ENCODE assay signal across 15 cellular contexts in the genomic region with DNA sequence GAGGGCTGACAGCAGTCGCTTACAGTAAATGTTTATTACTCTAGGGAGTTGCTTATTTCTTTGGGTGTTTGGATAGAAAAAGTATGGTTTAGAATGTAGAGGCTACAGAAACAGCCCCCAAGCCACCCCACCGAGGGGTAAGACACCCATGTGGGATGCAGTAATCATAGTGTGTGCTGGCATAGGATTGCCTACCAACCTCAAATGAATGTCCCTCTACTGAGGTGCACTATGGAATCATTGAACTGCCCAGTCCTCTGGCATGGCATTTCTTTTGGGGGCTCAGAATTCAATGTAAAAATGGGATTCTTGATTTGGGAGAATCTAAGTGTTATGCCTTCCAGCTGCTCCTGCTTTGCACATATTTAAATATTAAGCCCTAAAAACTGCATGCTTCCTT. TPM values are rescaled to one million over a fixed set of nuclear protein-coding genes. Genes with fewer than 3 reads are reported as not detected.
DNase-seq lines count a peak whose midpoint lies in the region; ATAC-seq, FAIRE-seq and TF ChIP-seq lines count a peak whose summit lies in the region.
"Had no signal": no experiment of that assay in that cellular context is flagged by ENCODE, and none has a peak within 500 bp of the region (broad histone marks: within the 10 kb centered on the region; RNA-seq: fewer than 3 reads in every experiment).

No MANE protein-coding gene starts in this region.

- DNase-seq in GM12891 (ENCODE audit: insufficient read length, low spot score) (no peak), GM12892 (ENCODE audit: insufficient read length) (no peak), NCI-H187 (lab: John Stamatoyannopoulos, UW) (no peak)
- no peak for DNase-seq in activated naive CD8-positive, alpha-beta T cell treated with anti-CD3 and anti-CD28 coated beads for 36 hours
- DNase-seq in stimulated activated naive B cell treated with anti-CD40 and anti-IgM and Interleukin-4, amounts not matched to agents 10 μg/mL and 1 μg/mL and 100 μg/mL, for 72 hours: no peak
- DNase-seq: BE2C; CD4-positive, alpha-beta memory T cell; DMS79 treated with DMSO at 0.1 percent for 48 hours; EL; IMR-90 had no signal

- H3K27me3 Mint-ChIP-seq in activated naive CD8-positive, alpha-beta T cell treated with anti-CD3 and anti-CD28 coated beads for 36 hours: no peaks in the 10 kb centered on the region
- peaks cover 0 to 3% of the 10 kb centered on the region in 2 donors for H3K27me3 Mint-ChIP-seq in stimulated activated naive B cell treated with anti-CD40 and anti-IgM and Interleukin-4, amounts not matched to agents 10 μg/mL and 1 μg/mL and 100 μg/mL, for 72 hours
- H3K27me3 Mint-ChIP-seq: CD4-positive, alpha-beta memory T cell had no signal

- H3K4me3 Mint-ChIP-seq in activated naive CD8-positive, alpha-beta T cell treated with anti-CD3 and anti-CD28 coated beads for 36 hours: no peak overlapping the region
- H3K4me3 Mint-ChIP-seq in stimulated activated naive B cell treated with anti-CD40 and anti-IgM and Interleukin-4, amounts not matched to agents 10 μg/mL and 1 μg/mL and 100 μg/mL, for 72 hours: peak overlapping the region in 1 of 2 donors; percentile 21
- H3K4me3 Mint-ChIP-seq: CD4-positive, alpha-beta memory T cell had no signal

- FAIRE-seq in GM12891 (lab: Jason Lieb, UNC) (no peak), GM12892 (lab: Jason Lieb, UNC) (no peak)
- FAIRE-seq: A549, G401.6, H54 had no signal

- peak overlapping the region; percentile 20 for H3K27ac Mint-ChIP-seq in activated naive CD8-positive, alpha-beta T cell treated with anti-CD3 and anti-CD28 coated beads for 36 hours
- H3K27ac Mint-ChIP-seq in stimulated activated naive B cell treated with anti-CD40 and anti-IgM and Interleukin-4, amounts not matched to agents 10 μg/mL and 1 μg/mL and 100 μg/mL, for 72 hours: peak overlapping the region; percentile 69
- H3K27ac Mint-ChIP-seq: CD4-positive, alpha-beta memory T cell had no signal

- no peaks in the 10 kb centered on the region for H3K4me1 Mint-ChIP-seq in activated naive CD8-positive, alpha-beta T cell treated with anti-CD3 and anti-CD28 coated beads for 36 hours
- peaks cover 0 to 5% of the 10 kb centered on the region in 2 donors for H3K4me1 Mint-ChIP-seq in stimulated activated naive B cell treated with anti-CD40 and anti-IgM and Interleukin-4, amounts not matched to agents 10 μg/mL and 1 μg/mL and 100 μg/mL, for 72 hours
- H3K4me1 Mint-ChIP-seq: CD4-positive, alpha-beta memory T cell had no signal

- H3K36me3 Mint-ChIP-seq in activated naive CD8-positive, alpha-beta T cell treated with anti-CD3 and anti-CD28 coated beads for 36 hours: peaks cover 83% of the 10 kb centered on the region
- peaks cover 49 to 63% of the 10 kb centered on the region in 2 donors for H3K36me3 Mint-ChIP-seq in stimulated activated naive B cell treated with anti-CD40 and anti-IgM and Interleukin-4, amounts not matched to agents 10 μg/mL and 1 μg/mL and 100 μg/mL, for 72 hours

- TF ChIP-seq POLR2A in GM12891 (IDR thresholded peaks at IDR 0.05; ENCODE audit: low read depth, low read length) (peak; percentile 48; the same call in 1 of the 2 replicates), GM12892 (IDR thresholded peaks at IDR 0.05; ENCODE audit: low read depth, low read length) (peak; percentile 56)

- peaks cover 66% of the 10 kb centered on the region for H3K9me3 Mint-ChIP-seq in activated naive CD8-positive, alpha-beta T cell treated with anti-CD3 and anti-CD28 coated beads for 36 hours
- peaks cover 26% of the 10 kb centered on the region in 2 donors for H3K9me3 Mint-ChIP-seq in stimulated activated naive B cell treated with anti-CD40 and anti-IgM and Interleukin-4, amounts not matched to agents 10 μg/mL and 1 μg/mL and 100 μg/mL, for 72 hours

- no peak for ATAC-seq in stimulated activated naive B cell treated with anti-CD40 and anti-IgM and Interleukin-4, amounts not matched to agents 10 μg/mL and 1 μg/mL and 100 μg/mL, for 72 hours (replicated peaks)
- no peak for ATAC-seq in HG03571 (IDR thresholded peaks at IDR 0.05; ENCODE audit: unreplicated experiment)
- ATAC-seq: A549, HCT116 had no signal

TF ChIP-seq in GM12891, 5 proteins besides CTCF, POLR2A, EP300 and RAD21:
- TF ChIP-seq TAF1 (IDR thresholded peaks at IDR 0.05; ENCODE audit: low read depth, low read length): no peak
- peak; percentile 32; the same call in 1 of the 2 replicates for TF ChIP-seq POU2F2 (IDR thresholded peaks at IDR 0.05; ENCODE audit: low read depth, low read length)
- no peak for TF ChIP-seq PAX5 (IDR thresholded peaks at IDR 0.05; ENCODE audit: insufficient read depth, low read length, severe bottlenecking)
- TF ChIP-seq SPI1 (IDR thresholded peaks at IDR 0.05; ENCODE audit: low read depth, low read length): no peak
- peak; percentile 69 for TF ChIP-seq POLR2AphosphoS5 (IDR thresholded peaks at IDR 0.05; ENCODE audit: low read depth, low read length)

RNA-seq across cellular contexts. Expression of a gene that starts 46.8 kb away (rescaled TPM):
- polyA plus RNA-seq in GM12891 (2012; ENCODE audit: low read depth, missing spikeins): 16.4 TPM
- 36.4 TPM for polyA plus RNA-seq in GM12892 (2012; ENCODE audit: missing spikeins)
- 10 to 100 TPM; 82.2 to 85.6 TPM for total RNA-seq in activated naive CD8-positive, alpha-beta T cell treated with anti-CD3 and anti-CD28 coated beads for 36 hours
